ENCODE assay signal across 9 cellular contexts in the genomic region with DNA sequence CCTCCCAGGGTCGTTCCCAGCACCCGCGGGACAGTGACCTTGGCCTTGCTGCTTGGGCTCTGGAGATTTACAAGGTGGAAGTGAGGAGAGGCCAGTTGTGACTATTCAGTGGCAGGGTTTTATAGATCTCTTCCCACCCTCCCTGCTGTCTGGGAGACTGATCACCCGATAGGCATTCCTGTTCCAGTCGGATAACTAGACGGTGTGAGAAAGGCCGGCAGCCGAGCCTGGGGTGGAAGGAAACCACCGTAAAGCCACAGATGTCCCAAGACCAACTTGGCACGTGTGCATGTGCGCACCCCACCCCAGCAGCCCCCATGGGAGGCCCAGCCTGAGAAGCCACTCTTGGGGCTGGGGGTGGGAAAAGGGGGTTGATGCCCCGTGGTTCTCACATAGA.
DNase-seq lines count a peak whose midpoint lies in the region; ATAC-seq and TF ChIP-seq lines count a peak whose summit lies in the region.
"Had no signal": no experiment of that assay in that cellular context is flagged by ENCODE, and none has a peak within 500 bp of the region (broad histone marks: within the 10 kb centered on the region; RNA-seq: fewer than 3 reads in every experiment).

No MANE protein-coding gene starts in this region.

- H3K9me3 ChIP-seq in breast epithelium (no peaks in the 10 kb centered on the region), lower lobe of right lung (no peaks in the 10 kb centered on the region), thoracic aorta (no peaks in the 10 kb centered on the region)

- H3K4me1 ChIP-seq in breast epithelium (peaks cover 7 to 9% of the 10 kb centered on the region in 2 donors), lower lobe of right lung (peaks cover 70% of the 10 kb centered on the region), thoracic aorta (ENCODE audit: control insufficient read depth in 1 of 2, low read depth in 2 of 2) (peaks cover 58 to 90% of the 10 kb centered on the region in 2 donors)

- H3K27me3 ChIP-seq in breast epithelium = no peaks in the 10 kb centered on the region
- no peaks in the 10 kb centered on the region for H3K27me3 ChIP-seq in lower lobe of right lung (ENCODE audit: low read depth)
- H3K27me3 ChIP-seq in thoracic aorta (replicated peaks; ENCODE audit: insufficient read depth) = no peaks in the 10 kb centered on the region

- H3K4me3 Mint-ChIP-seq in activated naive CD8-positive, alpha-beta T cell treated with anti-CD3 and anti-CD28 coated beads for 36 hours = no peak overlapping the region

- no peaks in the 10 kb centered on the region for H3K36me3 ChIP-seq in breast epithelium
- H3K36me3 ChIP-seq in lower lobe of right lung = peaks cover 15% of the 10 kb centered on the region
- peaks cover 8% of the 10 kb centered on the region for H3K36me3 ChIP-seq in thoracic aorta

- ATAC-seq in lower lobe of right lung (peak in 1 of 2 donors; percentile 2), thoracic aorta (ENCODE audit: insufficient number of reproducible peaks, low FRiP score, low read depth) (no peak), GM19035 (IDR thresholded peaks at IDR 0.05; ENCODE audit: unreplicated experiment) (no peak)

- peak overlapping the region; percentile 33 to 70 for H3K27ac ChIP-seq in breast epithelium
- peak overlapping the region; percentile 74 for H3K27ac ChIP-seq in lower lobe of right lung
- H3K27ac ChIP-seq in thoracic aorta = peak overlapping the region; percentile 87 to 89

- no peaks in the 10 kb centered on the region for H3K36me3 Mint-ChIP-seq in activated naive CD8-positive, alpha-beta T cell treated with anti-CD3 and anti-CD28 coated beads for 36 hours

- TF ChIP-seq CTCF in breast epithelium (IDR thresholded peaks at IDR 0.05) = no peak
- TF ChIP-seq CTCF in lower lobe of right lung (IDR thresholded peaks at IDR 0.05) = no peak
- TF ChIP-seq CTCF in thoracic aorta (IDR thresholded peaks at IDR 0.05) = no peak

- H3K4me3 ChIP-seq in breast epithelium = no peak overlapping the region
- no peak overlapping the region for H3K4me3 ChIP-seq in lower lobe of right lung
- H3K4me3 ChIP-seq in thoracic aorta = no peak overlapping the region

- DNase-seq in HT1080 (ENCODE audit: low read depth) (peak; percentile 51), breast epithelium (ENCODE audit: low spot score in 2 of 2) (peak in 1 of 2 donors; percentile 43), lower lobe of right lung (no peak), thoracic aorta (ENCODE audit: low spot score) (no peak), putamen (ENCODE audit: low spot score) (no peak)
- no peak for DNase-seq in activated naive CD8-positive, alpha-beta T cell treated with anti-CD3 and anti-CD28 coated beads for 36 hours
- no peak for DNase-seq in activated CD4-positive, alpha-beta T cell treated with anti-CD3 and anti-CD28 coated beads for 48 hours
- DNase-seq: activated CD4-positive, alpha-beta T cell treated with anti-CD3 and anti-CD28 coated beads, Interleukin-2, amount 50 U/mL, for 1 hour had no signal

- no peaks in the 10 kb centered on the region for H3K9me3 Mint-ChIP-seq in activated naive CD8-positive, alpha-beta T cell treated with anti-CD3 and anti-CD28 coated beads for 36 hours

- H3K27ac Mint-ChIP-seq in activated naive CD8-positive, alpha-beta T cell treated with anti-CD3 and anti-CD28 coated beads for 36 hours = no peak overlapping the region

- intact Hi-C loops in breast epithelium (cut with DNase I; ENCODE audit: low total_unique reads) = no loop called here
- intact Hi-C loops in lower lobe of right lung (cut with DNase I) = no loop called here

- no peak for TF ChIP-seq POLR2A in breast epithelium (IDR thresholded peaks at IDR 0.05)

- H3K4me1 Mint-ChIP-seq in activated naive CD8-positive, alpha-beta T cell treated with anti-CD3 and anti-CD28 coated beads for 36 hours = peaks cover 11% of the 10 kb centered on the region

- H3K27me3 Mint-ChIP-seq in activated naive CD8-positive, alpha-beta T cell treated with anti-CD3 and anti-CD28 coated beads for 36 hours = no peaks in the 10 kb centered on the region
